In genomic region chr2:95377724-95378123, GRCh38 we compare ENCODE assay signal across 15 cellular contexts. TPM values are rescaled to one million over a fixed set of nuclear protein-coding genes. Genes with fewer than 3 reads are reported as not detected.
DNase-seq lines count a peak whose midpoint lies in the region; TF ChIP-seq lines count a peak whose summit lies in the region.
"Had no signal": no experiment of that assay in that cellular context is flagged by ENCODE, and none has a peak within 500 bp of the region (broad histone marks: within the 10 kb centered on the region; RNA-seq: fewer than 3 reads in every experiment).

No MANE protein-coding gene starts in this region.

- H3K4me1 ChIP-seq in endodermal cell (ENCODE audit: control insufficient read depth, insufficient read depth, low read length) (no peaks in the 10 kb centered on the region), testis (no peaks in the 10 kb centered on the region)

- peak; percentile 12 for DNase-seq in H7
- DNase-seq in endodermal cell: peak; percentile 37
- peak; percentile 37 for DNase-seq in mesenteric fat pad (ENCODE audit: low spot score)
- peak; percentile 2 for DNase-seq in testis
- DNase-seq in SIG-M5 (lab: John Stamatoyannopoulos, UW): no peak
- DNase-seq in SKM-1 (lab: John Stamatoyannopoulos, UW; ENCODE audit: unreplicated experiment): no peak
- DNase-seq in NCI-H69 (lab: John Stamatoyannopoulos, UW): no peak
- DNase-seq: 8988T; CD4-positive, alpha-beta memory T cell; DMS79 treated with DMSO at 0.1 percent for 48 hours; GM23248; HCEC 1CT had no signal

- H3K4me1 Mint-ChIP-seq in endodermal cell: no peaks in the 10 kb centered on the region
- H3K4me1 Mint-ChIP-seq: CD14-positive monocyte had no signal

- H3K9me3 Mint-ChIP-seq in endodermal cell: no peaks in the 10 kb centered on the region
- H3K9me3 Mint-ChIP-seq: CD4-positive, alpha-beta memory T cell had no signal

- H3K4me3 Mint-ChIP-seq in endodermal cell: no peak overlapping the region
- H3K4me3 Mint-ChIP-seq: CD14-positive monocyte; CD4-positive, alpha-beta memory T cell had no signal

- H3K4me3 ChIP-seq in H7 (ENCODE audit: insufficient read depth, low read depth, low read length) (no peak overlapping the region), endodermal cell (ENCODE audit: low read length) (no peak overlapping the region), testis (no peak overlapping the region)
- H3K4me3 ChIP-seq: BLaER1, GM23248 had no signal

- H3K27me3 Mint-ChIP-seq in endodermal cell (ENCODE audit: insufficient read depth): peaks cover 4% of the 10 kb centered on the region

- H3K27me3 ChIP-seq in H7 (ENCODE audit: control insufficient read depth, insufficient read depth, low read length) (no peaks in the 10 kb centered on the region), endodermal cell (ENCODE audit: control insufficient read depth, insufficient read depth, low read length, poor library complexity, severe bottlenecking) (no peaks in the 10 kb centered on the region), testis (no peaks in the 10 kb centered on the region)
- H3K27me3 ChIP-seq: BLaER1 had no signal

- no peak for TF ChIP-seq CTCF in endodermal cell (conservative IDR thresholded peaks at IDR 0.05)
- no peak for TF ChIP-seq CTCF in testis (IDR thresholded peaks at IDR 0.05)

- H3K36me3 ChIP-seq in H7 (replicated peaks; ENCODE audit: control insufficient read depth, insufficient read depth, low read length) (no peaks in the 10 kb centered on the region), endodermal cell (ENCODE audit: control insufficient read depth, insufficient read depth, low read length) (no peaks in the 10 kb centered on the region), testis (ENCODE audit: low read depth, missing control alignments) (no peaks in the 10 kb centered on the region)
- H3K36me3 ChIP-seq: BLaER1 had no signal

- H3K27ac Mint-ChIP-seq in endodermal cell: no peak overlapping the region
- H3K27ac Mint-ChIP-seq: CD14-positive monocyte; CD4-positive, alpha-beta memory T cell had no signal

- H3K9me3 ChIP-seq in endodermal cell (ENCODE audit: control insufficient read depth, low read length) (no peaks in the 10 kb centered on the region), testis (no peaks in the 10 kb centered on the region)
- H3K9me3 ChIP-seq: BLaER1 had no signal

- intact Hi-C loops in testis (cut with DNase I; ENCODE audit: low total_unique reads): no loop called here

- no peaks in the 10 kb centered on the region for H3K36me3 Mint-ChIP-seq in endodermal cell (ENCODE audit: low read depth)
- H3K36me3 Mint-ChIP-seq: CD14-positive monocyte; CD4-positive, alpha-beta memory T cell had no signal

- no peak overlapping the region for H3K27ac ChIP-seq in endodermal cell (ENCODE audit: low read depth, low read length)
- H3K27ac ChIP-seq in testis: no peak overlapping the region
- H3K27ac ChIP-seq: BLaER1, GM23248, HL-60 had no signal

- H3K9ac ChIP-seq in endodermal cell (ENCODE audit: extremely low read depth, low read length, poor library complexity, severe bottlenecking): no peak overlapping the region
- H3K9ac ChIP-seq: BLaER1, GM23248 had no signal

- WGBS in endodermal cell (ENCODE audit: insufficient coverage in 1 of 2, insufficient read length in 1 of 2), 2 experiments: 90 to 92% methylated on average over 4 of the region's 4 CpGs
- 95 to 97% methylated on average over 3 to 4 of the region's 4 CpGs for WGBS in testis, 2 donors

- no peak for TF ChIP-seq POLR2A in testis (IDR thresholded peaks at IDR 0.05)

RNA-seq across cellular contexts. Expression of gene FAHD2A, which starts 24.8 kb away (rescaled TPM):
- total RNA-seq in H7 (2014; rRNA removed; shearing (Covaris generic)): 37.1 and 49.3 TPM in 2 replicates
- total RNA-seq in endodermal cell: 10 to 100 TPM; 45.2 to 49.4 TPM
- 38.3 TPM for polyA plus RNA-seq in endodermal cell (2013, experiment 1 of 2)
- polyA plus RNA-seq in endodermal cell (2013, experiment 2 of 2): 31.3 TPM
- total RNA-seq in mesenteric fat pad: 18.5 TPM
- total RNA-seq in testis: 10 to 100 TPM; 48.5 to 48.9 TPM
- 73.8 TPM for polyA plus RNA-seq in testis (ENCODE audit: insufficient read depth, low read depth, low replicate concordance)

Comparison
In these comparisons a context has a peak if more than half of its experiments do, and no peak if none do; other contexts are left out.
1. DNase-seq: peak in H7 (single experiment), endodermal cell (single experiment), mesenteric fat pad (single experiment) and testis (single experiment); none in SIG-M5 (single experiment), SKM-1 (single experiment) and NCI-H69 (single experiment).